In genomic region chr17:42676424-42677011, GRCh38 we compare ENCODE assay signal across 8 cellular contexts. TPM values are rescaled to one million over a fixed set of nuclear protein-coding genes. Genes with fewer than 3 reads are reported as not detected.
DNase-seq lines count a peak whose midpoint lies in the region; ATAC-seq and TF ChIP-seq lines count a peak whose summit lies in the region.

Gene PLEKHH3, minus strand, starts transcription at chr17:42676994. Its CDS starts 431 bp downstream, at chr17:42676563.

- no peak for ATAC-seq in GM21786 (IDR thresholded peaks at IDR 0.05; ENCODE audit: unreplicated experiment)

- H3K4me1 ChIP-seq in BLaER1 (peaks cover 70% of the 10 kb centered on the region), esophagus muscularis mucosa (peaks cover 61 to 90% (median 82%) of the 10 kb centered on the region in 4 donors)

- H3K9me2 ChIP-seq in SU-DHL-6 (replicated peaks; ENCODE audit: insufficient read depth, low read length): no peaks in the 10 kb centered on the region

- no peaks in the 10 kb centered on the region for H3K9me3 Mint-ChIP-seq in HFFc6
- H3K9me3 Mint-ChIP-seq in neural crest cell: no peaks in the 10 kb centered on the region

- peaks cover 7% of the 10 kb centered on the region for H3K27me3 Mint-ChIP-seq in HFFc6 (ENCODE audit: insufficient read depth)
- peaks cover 17% of the 10 kb centered on the region for H3K27me3 Mint-ChIP-seq in neural crest cell (ENCODE audit: low read depth)

- peak; percentile 67 for TF ChIP-seq CTCF in HFFc6 (IDR thresholded peaks at IDR 0.05)
- TF ChIP-seq CTCF in SU-DHL-6 (IDR thresholded peaks at IDR 0.05; ENCODE audit: insufficient read depth, low read length, poor library complexity, severe bottlenecking): no peak
- peak in 2 of 3 experiments; percentile 23 to 33 for TF ChIP-seq CTCF in esophagus muscularis mucosa (IDR thresholded peaks at IDR 0.05)
- TF ChIP-seq CTCF in neural crest cell (conservative IDR thresholded peaks at IDR 0.05): peak; percentile 33

- peak within 1 kb of the TSS; percentile 77 for H3K9ac ChIP-seq in BLaER1
- peak within 1 kb of the TSS; percentile 73 for H3K9ac ChIP-seq in SU-DHL-6 (ENCODE audit: low read length)

- peaks cover 11% of the 10 kb centered on the region; the same call in 1 of the 2 replicates for H3F3A ChIP-seq in SU-DHL-6 (ENCODE audit: insufficient read depth)

- H3K4me2 ChIP-seq in BLaER1 (peak within 1 kb of the TSS; percentile 99), SU-DHL-6 (ENCODE audit: low read depth, low read length, poor library complexity, severe bottlenecking) (peak within 1 kb of the TSS; percentile 82)

- WGBS in esophagus muscularis mucosa: 0% methylated on average over 25 of the region's 51 CpGs

- H3K4me1 Mint-ChIP-seq in HFFc6 (ENCODE audit: low read depth): peaks cover 49% of the 10 kb centered on the region
- H3K4me1 Mint-ChIP-seq in neural crest cell: peaks cover 45% of the 10 kb centered on the region

- H3K9me3 ChIP-seq in BLaER1 (no peaks in the 10 kb centered on the region), SU-DHL-6 (ENCODE audit: insufficient read depth, low read length) (no peaks in the 10 kb centered on the region), esophagus muscularis mucosa (no peaks in the 10 kb centered on the region)

- peak within 1 kb of the TSS; percentile 86 for H3K4me3 Mint-ChIP-seq in HFFc6
- peak within 1 kb of the TSS; percentile 97 for H3K4me3 Mint-ChIP-seq in neural crest cell

- peaks cover 47% of the 10 kb centered on the region for H3K27me3 ChIP-seq in BLaER1
- H3K27me3 ChIP-seq in SU-DHL-6 (ENCODE audit: low read length): no peaks in the 10 kb centered on the region
- H3K27me3 ChIP-seq in esophagus muscularis mucosa: no peaks in the 10 kb centered on the region

- H3K36me3 Mint-ChIP-seq in HFFc6 (ENCODE audit: low read depth): peaks cover 4% of the 10 kb centered on the region
- H3K36me3 Mint-ChIP-seq in neural crest cell (ENCODE audit: low read depth): peaks cover 3% of the 10 kb centered on the region

- H4K20me1 ChIP-seq in BLaER1 (peaks cover 48% of the 10 kb centered on the region), SU-DHL-6 (ENCODE audit: low read depth, low read length) (no peaks in the 10 kb centered on the region)

- peak; percentile 91 for TF ChIP-seq POLR2A in esophagus muscularis mucosa (IDR thresholded peaks at IDR 0.05; ENCODE audit: low read depth)

- peak within 1 kb of the TSS; percentile 94 for H2AFZ ChIP-seq in SU-DHL-6 (ENCODE audit: low read depth, low read length, severe bottlenecking)

- H3K27ac Mint-ChIP-seq in HFFc6 (peak within 1 kb of the TSS; percentile 89), neural crest cell (ENCODE audit: unreplicated experiment) (peak within 1 kb of the TSS; percentile 93)

- peaks cover 19% of the 10 kb centered on the region for H3K36me3 ChIP-seq in BLaER1
- H3K36me3 ChIP-seq in SU-DHL-6 (ENCODE audit: low read length): no peaks in the 10 kb centered on the region
- peaks cover 10 to 23% (median 22%) of the 10 kb centered on the region in 4 donors for H3K36me3 ChIP-seq in esophagus muscularis mucosa

- intact Hi-C loops in esophagus muscularis mucosa (cut with DNase I): no loop called here

- H3K27ac ChIP-seq in BLaER1 (peak within 1 kb of the TSS; percentile 77), SU-DHL-6 (ENCODE audit: low read depth, low read length) (peak within 1 kb of the TSS; percentile 70), esophagus muscularis mucosa (replicated peaks in 1 of 4) (peak within 1 kb of the TSS; percentile 96 to 99 (median 98))

- peak; percentile 21 for DNase-seq in HFFc6
- DNase-seq in esophagus muscularis mucosa (ENCODE audit: extremely low spot score): no peak
- DNase-seq in neural crest cell (ENCODE audit: low read depth, low spot score): peak; percentile 45
- no peak for DNase-seq in stimulated activated CD4-positive, alpha-beta T cell treated with anti-CD3 and anti-CD28 coated beads, Interleukin-15, amount 100 ng/mL, for 24 hours
- no peak for DNase-seq in midbrain (lab: John Stamatoyannopoulos, UW)

- H3K4me3 ChIP-seq in BLaER1 (peak within 1 kb of the TSS; percentile 83), SU-DHL-6 (ENCODE audit: insufficient read depth, low read length, poor library complexity, severe bottlenecking) (peak within 1 kb of the TSS; percentile 72), esophagus muscularis mucosa (peak within 1 kb of the TSS; percentile 77 to 93 (median 90))

- no peak for TF ChIP-seq EP300 in esophagus muscularis mucosa (IDR thresholded peaks at IDR 0.05)

- H3K79me2 ChIP-seq in SU-DHL-6 (ENCODE audit: insufficient read depth, low read length): no peaks in the 10 kb centered on the region

RNA-seq across cellular contexts. Expression of gene PLEKHH3, which starts in this region (rescaled TPM):
- 10 to 100 TPM; 16.4 to 22.4 (median 19.1) TPM for total RNA-seq in HFFc6 (2021; fragmentation: NEBNext Ultra II Directional; extraction: Animal tissue kit (Norgen Biotek cat#: 25700))
- total RNA-seq in esophagus muscularis mucosa: 10 to 100 TPM; 20.3 to 41.2 (median 27.3) TPM
- 16.4 and 20.8 TPM in 2 replicates for total RNA-seq in neural crest cell

Comparison
In these comparisons a context has a peak if more than half of its experiments do, and no peak if none do; other contexts are left out.
1. DNase-seq: peak in HFFc6 (single experiment) and neural crest cell (single experiment); none in esophagus muscularis mucosa (single experiment), stimulated activated CD4-positive, alpha-beta T cell treated with anti-CD3 and anti-CD28 coated beads, Interleukin-15, amount 100 ng/mL, for 24 hours (single experiment) and midbrain (single experiment).
2. Peak in every context shown above with its lines, with median percentiles within 50 percentile points of each other: H3K27ac ChIP-seq and H3K4me3 ChIP-seq.